Comparison of ENCODE assay signal across 22 cellular contexts in the genomic region with DNA sequence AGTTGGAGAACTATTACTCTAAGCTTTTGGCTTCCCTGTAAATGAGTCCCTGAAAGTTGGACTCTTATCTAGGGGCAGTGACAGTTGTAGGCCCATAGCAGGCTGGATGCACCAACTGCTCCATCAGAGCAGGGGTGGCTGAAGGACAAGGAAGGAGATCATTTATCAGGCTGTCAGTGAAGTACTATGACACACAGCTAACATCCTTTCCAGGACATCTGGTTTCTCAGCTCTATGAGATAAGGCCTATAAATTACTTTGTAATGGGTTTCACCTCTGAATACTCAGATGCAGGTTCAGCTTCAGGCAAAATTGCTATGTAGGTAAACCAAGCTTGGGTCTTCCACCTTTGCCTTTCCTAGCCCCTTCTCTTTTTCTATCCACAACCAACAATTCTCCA.
A peak's percentile ranks its signal among the peaks of the same experiment; 100 is the strongest.
DNase-seq lines count a peak whose midpoint lies in the region; ATAC-seq and TF ChIP-seq lines count a peak whose summit lies in the region.
"Had no signal": no experiment of that assay in that cellular context is flagged by ENCODE, and none has a peak within 500 bp of the region (broad histone marks: within the 10 kb centered on the region; RNA-seq: fewer than 3 reads in every experiment).

No MANE protein-coding gene starts in this region.

- H3K4me1 Mint-ChIP-seq in immature natural killer cell, result no peaks in the 10 kb centered on the region

- no peak overlapping the region for H3K4me3 Mint-ChIP-seq in immature natural killer cell
- H3K4me3 Mint-ChIP-seq: CD8-positive, alpha-beta T cell; IgD-negative memory B cell had no signal

- no peak for ATAC-seq in SK-N-SH treated with all-trans-retinoic acid at 6 μM for 48 hours
- ATAC-seq: CD8-positive, alpha-beta T cell; Right ventricle myocardium inferior had no signal

- no peak overlapping the region for H3K27ac Mint-ChIP-seq in immature natural killer cell
- H3K27ac Mint-ChIP-seq: CD8-positive, alpha-beta T cell had no signal

- peaks cover 0 to 5% (median 0%) of the 10 kb centered on the region in 6 donors for H3K9me3 Mint-ChIP-seq in immature natural killer cell

- DNase-seq in DMS53 (lab: John Stamatoyannopoulos, UW) (peak; percentile 41), DMS53 treated with DMSO at 0.1 percent for 48 hours (lab: John Stamatoyannopoulos, UW; ENCODE audit: unreplicated experiment) (no peak), NCI-H82 (lab: John Stamatoyannopoulos, UW) (peak; percentile 74), myocyte (ENCODE audit: low read depth) (peak; percentile 47), COLO668 (lab: John Stamatoyannopoulos, UW; ENCODE audit: unreplicated experiment) (no peak), NCI-H2081 treated with DMSO at 0.1 percent for 48 hours (lab: John Stamatoyannopoulos, UW) (no peak), immature natural killer cell (no peak)
- DNase-seq: C1 segment of cervical spinal cord; CD8-positive, alpha-beta T cell; EL; GF-D8; Kasumi-1; MG63; NCI-H1417; NCI-H187; NCI-H2107; NCI-H446 treated with DMSO at 0.1 percent for 48 hours; NCI-H748 treated with DMSO at 0.1 percent for 48 hours; SW 1271 had no signal

- peaks cover 0 to 5% (median 0%) of the 10 kb centered on the region in 3 donors for H3K36me3 Mint-ChIP-seq in immature natural killer cell
- H3K36me3 Mint-ChIP-seq: CD8-positive, alpha-beta T cell had no signal

- H3K27me3 Mint-ChIP-seq in immature natural killer cell (ENCODE audit: low read depth in 3 of 3), result peaks cover 0 to 5% (median 0%) of the 10 kb centered on the region in 3 donors

TF ChIP-seq in SK-N-SH treated with all-trans-retinoic acid at 6 μM for 48 hours, 23 proteins besides CTCF, POLR2A, EP300 and RAD21:
- no peak for TF ChIP-seq PPARA (CRISPR knock-in tag; IDR thresholded peaks at IDR 0.05; ENCODE audit: borderline replicate concordance)
- TF ChIP-seq GLIS3 (CRISPR knock-in tag; IDR thresholded peaks at IDR 0.05), result no peak
- 0 out of 2 replicates have a peak, but pooled peaks have one; percentile 20 for TF ChIP-seq TCF4 (CRISPR knock-in tag; IDR thresholded peaks at IDR 0.05; ENCODE audit: borderline replicate concordance)
- no peak for TF ChIP-seq RARB (CRISPR knock-in tag; IDR thresholded peaks at IDR 0.05)
- no peak for TF ChIP-seq OSR1 (CRISPR knock-in tag; IDR thresholded peaks at IDR 0.05)
- no peak for TF ChIP-seq ISL1 (CRISPR knock-in tag; IDR thresholded peaks at IDR 0.05)
- TF ChIP-seq ZNF565 (CRISPR knock-in tag; conservative IDR thresholded peaks at IDR 0.05; ENCODE audit: low read depth), result no peak
- no peak for TF ChIP-seq BACH2 (CRISPR knock-in tag; IDR thresholded peaks at IDR 0.05; ENCODE audit: borderline replicate concordance)
- TF ChIP-seq ARNTL (CRISPR knock-in tag; IDR thresholded peaks at IDR 0.05; ENCODE audit: borderline replicate concordance, low read depth), result no peak
- no peak for TF ChIP-seq TOX (CRISPR knock-in tag; IDR thresholded peaks at IDR 0.05; ENCODE audit: borderline replicate concordance)
- TF ChIP-seq ZFP3 (CRISPR knock-in tag; IDR thresholded peaks at IDR 0.05), result no peak
- TF ChIP-seq CREB5 (CRISPR knock-in tag; IDR thresholded peaks at IDR 0.05; ENCODE audit: low read depth), result no peak
- TF ChIP-seq TSHZ2 (CRISPR knock-in tag; IDR thresholded peaks at IDR 0.05), result 0 out of 2 replicates have a peak, but pooled peaks have one; percentile 33
- TF ChIP-seq, protein P1, sequence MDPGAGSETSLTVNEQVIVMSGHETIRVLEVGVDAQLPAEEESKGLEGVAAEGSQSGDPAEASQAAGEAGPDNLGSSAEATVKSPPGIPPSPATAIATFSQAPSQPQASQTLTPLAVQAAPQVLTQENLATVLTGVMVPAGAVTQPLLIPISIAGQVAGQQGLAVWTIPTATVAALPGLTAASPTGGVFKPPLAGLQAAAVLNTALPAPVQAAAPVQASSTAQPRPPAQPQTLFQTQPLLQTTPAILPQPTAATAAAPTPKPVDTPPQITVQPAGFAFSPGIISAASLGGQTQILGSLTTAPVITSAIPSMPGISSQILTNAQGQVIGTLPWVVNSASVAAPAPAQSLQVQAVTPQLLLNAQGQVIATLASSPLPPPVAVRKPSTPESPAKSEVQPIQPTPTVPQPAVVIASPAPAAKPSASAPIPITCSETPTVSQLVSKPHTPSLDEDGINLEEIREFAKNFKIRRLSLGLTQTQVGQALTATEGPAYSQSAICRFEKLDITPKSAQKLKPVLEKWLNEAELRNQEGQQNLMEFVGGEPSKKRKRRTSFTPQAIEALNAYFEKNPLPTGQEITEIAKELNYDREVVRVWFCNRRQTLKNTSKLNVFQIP (CRISPR knock-in tag; IDR thresholded peaks at IDR 0.05; ENCODE audit: borderline replicate concordance, low read depth), result no peak

Comparison
In these comparisons a context has a peak if more than half of its experiments do, and no peak if none do; other contexts are left out.
1. DNase-seq: peak in DMS53 (single experiment), NCI-H82 (single experiment) and myocyte (single experiment); none in DMS53 treated with DMSO at 0.1 percent for 48 hours (single experiment), COLO668 (single experiment), NCI-H2081 treated with DMSO at 0.1 percent for 48 hours (single experiment) and immature natural killer cell (0 of 3).